ENCODE assay signal across 1 cellular context in the genomic region with DNA sequence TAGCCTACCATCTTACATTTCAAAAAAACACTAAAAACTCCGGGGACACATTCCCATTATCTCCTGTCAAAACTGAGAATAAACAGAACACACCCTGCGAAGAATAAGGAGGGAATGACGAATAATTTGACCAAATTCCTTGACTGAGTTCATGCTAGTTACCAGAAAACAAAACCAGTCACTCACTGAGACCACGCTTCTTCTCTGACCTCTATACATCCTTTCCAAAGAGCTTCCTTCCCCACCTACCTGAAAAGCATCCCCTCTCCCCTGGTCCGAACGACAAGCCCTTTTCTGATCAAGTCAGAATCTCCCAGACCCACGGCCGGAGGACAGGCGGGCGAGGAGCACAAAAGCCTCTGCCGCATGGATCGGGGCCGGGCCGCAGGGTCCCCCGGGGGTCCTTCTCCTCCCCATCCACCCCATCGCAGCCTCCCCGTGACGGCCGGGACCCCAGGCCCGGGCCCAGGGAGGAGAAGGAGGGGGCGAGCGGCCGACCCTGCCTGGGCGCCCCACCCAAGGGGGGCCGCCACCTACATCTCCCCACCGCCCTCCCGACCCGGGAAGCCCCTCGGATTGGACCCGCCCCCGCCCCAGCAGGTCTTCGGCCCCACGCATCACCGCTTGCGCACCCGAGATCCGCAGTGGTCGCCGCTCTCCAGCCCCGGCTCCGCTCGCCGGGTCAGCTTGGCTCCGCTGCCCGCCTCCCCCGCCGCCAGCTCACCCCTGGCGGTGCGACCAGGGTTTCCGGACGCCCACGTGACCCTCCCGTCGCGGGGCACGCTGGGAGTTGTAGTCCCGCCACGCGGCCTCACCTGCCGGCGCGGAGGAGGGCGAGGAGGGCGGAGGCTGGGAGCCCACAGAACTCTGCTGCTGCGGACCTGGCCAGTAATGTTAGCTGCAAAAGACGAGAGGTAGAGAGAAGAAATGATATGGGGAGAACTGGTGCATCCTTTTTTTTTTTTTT.
TF ChIP-seq lines count a peak whose summit lies in the region.

TSS of gene SLC37A3 (minus strand) at position 747 of the 967 bp plus-strand sequence. CDS start 16,004 bp downstream, outside the sequence.

TF ChIP-seq in K562, 482 proteins besides CTCF, POLR2A, EP300 and RAD21 (continued from another document and continues in another):
- TF ChIP-seq, protein P1, sequence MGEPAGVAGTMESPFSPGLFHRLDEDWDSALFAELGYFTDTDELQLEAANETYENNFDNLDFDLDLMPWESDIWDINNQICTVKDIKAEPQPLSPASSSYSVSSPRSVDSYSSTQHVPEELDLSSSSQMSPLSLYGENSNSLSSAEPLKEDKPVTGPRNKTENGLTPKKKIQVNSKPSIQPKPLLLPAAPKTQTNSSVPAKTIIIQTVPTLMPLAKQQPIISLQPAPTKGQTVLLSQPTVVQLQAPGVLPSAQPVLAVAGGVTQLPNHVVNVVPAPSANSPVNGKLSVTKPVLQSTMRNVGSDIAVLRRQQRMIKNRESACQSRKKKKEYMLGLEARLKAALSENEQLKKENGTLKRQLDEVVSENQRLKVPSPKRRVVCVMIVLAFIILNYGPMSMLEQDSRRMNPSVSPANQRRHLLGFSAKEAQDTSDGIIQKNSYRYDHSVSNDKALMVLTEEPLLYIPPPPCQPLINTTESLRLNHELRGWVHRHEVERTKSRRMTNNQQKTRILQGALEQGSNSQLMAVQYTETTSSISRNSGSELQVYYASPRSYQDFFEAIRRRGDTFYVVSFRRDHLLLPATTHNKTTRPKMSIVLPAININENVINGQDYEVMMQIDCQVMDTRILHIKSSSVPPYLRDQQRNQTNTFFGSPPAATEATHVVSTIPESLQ (CRISPR knock-in tag; IDR thresholded peaks at IDR 0.05) = no peak
- TF ChIP-seq ZKSCAN8 (CRISPR knock-in tag; IDR thresholded peaks at IDR 0.05) = no peak
- TF ChIP-seq NUFIP1 (IDR thresholded peaks at IDR 0.05; ENCODE audit: partially characterized antibody) = no peak
- TF ChIP-seq ZNF280A (IDR thresholded peaks at IDR 0.05; ENCODE audit: low read depth, partially characterized antibody) = no peak
- peak; percentile 94 for TF ChIP-seq GABPB1 (CRISPR knock-in tag; IDR thresholded peaks at IDR 0.05)
- TF ChIP-seq, protein P2, sequence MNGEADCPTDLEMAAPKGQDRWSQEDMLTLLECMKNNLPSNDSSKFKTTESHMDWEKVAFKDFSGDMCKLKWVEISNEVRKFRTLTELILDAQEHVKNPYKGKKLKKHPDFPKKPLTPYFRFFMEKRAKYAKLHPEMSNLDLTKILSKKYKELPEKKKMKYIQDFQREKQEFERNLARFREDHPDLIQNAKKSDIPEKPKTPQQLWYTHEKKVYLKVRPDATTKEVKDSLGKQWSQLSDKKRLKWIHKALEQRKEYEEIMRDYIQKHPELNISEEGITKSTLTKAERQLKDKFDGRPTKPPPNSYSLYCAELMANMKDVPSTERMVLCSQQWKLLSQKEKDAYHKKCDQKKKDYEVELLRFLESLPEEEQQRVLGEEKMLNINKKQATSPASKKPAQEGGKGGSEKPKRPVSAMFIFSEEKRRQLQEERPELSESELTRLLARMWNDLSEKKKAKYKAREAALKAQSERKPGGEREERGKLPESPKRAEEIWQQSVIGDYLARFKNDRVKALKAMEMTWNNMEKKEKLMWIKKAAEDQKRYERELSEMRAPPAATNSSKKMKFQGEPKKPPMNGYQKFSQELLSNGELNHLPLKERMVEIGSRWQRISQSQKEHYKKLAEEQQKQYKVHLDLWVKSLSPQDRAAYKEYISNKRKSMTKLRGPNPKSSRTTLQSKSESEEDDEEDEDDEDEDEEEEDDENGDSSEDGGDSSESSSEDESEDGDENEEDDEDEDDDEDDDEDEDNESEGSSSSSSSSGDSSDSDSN (IDR thresholded peaks at IDR 0.05; ENCODE audit: borderline replicate concordance in 1 of 2, low read depth in 2 of 2, low read length in 2 of 2) = peak; percentile 24 to 82; a peak in 1 of 4 replicates
- no peak; the same call in 1 of the 2 replicates for TF ChIP-seq NKRF (IDR thresholded peaks at IDR 0.05; ENCODE audit: borderline replicate concordance)
- no peak for TF ChIP-seq MTA2 (IDR thresholded peaks at IDR 0.05; ENCODE audit: low read depth)
- TF ChIP-seq TCF3 (CRISPR knock-in tag; IDR thresholded peaks at IDR 0.05) = peak; percentile 35; the same call in 1 of the 2 replicates
- no peak for TF ChIP-seq CBX5 (IDR thresholded peaks at IDR 0.05; ENCODE audit: borderline replicate concordance, low read depth)
- TF ChIP-seq KLF13 (tag; IDR thresholded peaks at IDR 0.05; ENCODE audit: borderline replicate concordance, low read depth) = peak; percentile 55; the same call in 1 of the 2 replicates
- TF ChIP-seq TCF15 (CRISPR knock-in tag; IDR thresholded peaks at IDR 0.05) = no peak
- TF ChIP-seq U2AF2 (optimal IDR thresholded peaks at IDR 0.05; ENCODE audit: low read depth, low read length) = no peak
- TF ChIP-seq, protein P3, sequence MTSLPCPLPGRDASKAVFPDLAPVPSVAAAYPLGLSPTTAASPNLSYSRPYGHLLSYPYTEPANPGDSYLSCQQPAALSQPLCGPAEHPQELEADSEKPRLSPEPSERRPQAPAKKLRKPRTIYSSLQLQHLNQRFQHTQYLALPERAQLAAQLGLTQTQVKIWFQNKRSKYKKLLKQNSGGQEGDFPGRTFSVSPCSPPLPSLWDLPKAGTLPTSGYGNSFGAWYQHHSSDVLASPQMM (CRISPR knock-in tag; IDR thresholded peaks at IDR 0.05) = no peak
- TF ChIP-seq ARID4B (CRISPR knock-in tag; IDR thresholded peaks at IDR 0.05) = no peak; the same call in 1 of the 2 replicates
- TF ChIP-seq ZKSCAN3 (CRISPR knock-in tag; IDR thresholded peaks at IDR 0.05) = no peak
- TF ChIP-seq GTF2A2 (tag; IDR thresholded peaks at IDR 0.05) = no peak
- no peak for TF ChIP-seq ZNF436 (CRISPR knock-in tag; IDR thresholded peaks at IDR 0.05)
- TF ChIP-seq RBM22 (IDR thresholded peaks at IDR 0.05; ENCODE audit: low read depth, low read length, poor library complexity, severe bottlenecking) = peak; percentile 77
- TF ChIP-seq, protein P4, sequence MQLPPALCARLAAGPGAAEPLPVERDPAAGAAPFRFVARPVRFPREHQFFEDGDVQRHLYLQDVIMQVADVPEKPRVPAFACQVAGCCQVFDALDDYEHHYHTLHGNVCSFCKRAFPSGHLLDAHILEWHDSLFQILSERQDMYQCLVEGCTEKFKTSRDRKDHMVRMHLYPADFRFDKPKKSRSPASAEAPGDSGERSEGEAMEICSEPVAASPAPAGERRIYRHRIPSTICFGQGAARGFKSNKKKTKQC (CRISPR knock-in tag; IDR thresholded peaks at IDR 0.05) = peak; percentile 68; the same call in 1 of the 2 replicates
- TF ChIP-seq ZNF146 (CRISPR knock-in tag; IDR thresholded peaks at IDR 0.05; ENCODE audit: unreplicated experiment) = no peak
- TF ChIP-seq TAL1 (IDR thresholded peaks at IDR 0.05) = no peak
- no peak for TF ChIP-seq HNRNPH1 (optimal IDR thresholded peaks at IDR 0.05; ENCODE audit: low read depth, low read length)
- TF ChIP-seq PCBP1 (IDR thresholded peaks at IDR 0.05; ENCODE audit: low read depth, low read length, poor library complexity, severe bottlenecking) = no peak
- TF ChIP-seq BCOR (IDR thresholded peaks at IDR 0.05) = no peak
- TF ChIP-seq ZNF507 (tag; conservative IDR thresholded peaks at IDR 0.05) = no peak
- no peak for TF ChIP-seq KAT2B (IDR thresholded peaks at IDR 0.05; ENCODE audit: low read depth, low read length)
- peak; percentile 67; the same call in 1 of the 2 replicates for TF ChIP-seq ZNF24 (IDR thresholded peaks at IDR 0.05)
- TF ChIP-seq BACH1 (tag; IDR thresholded peaks at IDR 0.05) = no peak
- peak; percentile 77 for TF ChIP-seq ZFX (CRISPR knock-in tag; IDR thresholded peaks at IDR 0.05)
- peak; percentile 86 to 88; a peak in 3 of 4 replicates for TF ChIP-seq MAZ (CRISPR knock-in tag; conservative IDR thresholded peaks at IDR 0.05 in 1 of 2, IDR thresholded peaks at IDR 0.05 in 1 of 2)
- TF ChIP-seq ZNF197 (CRISPR knock-in tag; IDR thresholded peaks at IDR 0.05; ENCODE audit: low read depth) = no peak
- TF ChIP-seq PKNOX1 (IDR thresholded peaks at IDR 0.05) = no peak
- TF ChIP-seq ZNF175 (CRISPR knock-in tag; IDR thresholded peaks at IDR 0.05; ENCODE audit: low read depth) = no peak
- no peak for TF ChIP-seq SAFB (IDR thresholded peaks at IDR 0.05; ENCODE audit: borderline replicate concordance, low read depth, low read length)
- TF ChIP-seq, protein P5, sequence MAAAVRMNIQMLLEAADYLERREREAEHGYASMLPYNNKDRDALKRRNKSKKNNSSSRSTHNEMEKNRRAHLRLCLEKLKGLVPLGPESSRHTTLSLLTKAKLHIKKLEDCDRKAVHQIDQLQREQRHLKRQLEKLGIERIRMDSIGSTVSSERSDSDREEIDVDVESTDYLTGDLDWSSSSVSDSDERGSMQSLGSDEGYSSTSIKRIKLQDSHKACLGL (CRISPR knock-in tag; IDR thresholded peaks at IDR 0.05; ENCODE audit: borderline replicate concordance, poor library complexity, severe bottlenecking) = peak; percentile 49
- TF ChIP-seq NFIC (IDR thresholded peaks at IDR 0.05) = peak; percentile 58
- TF ChIP-seq TFAM (CRISPR knock-in tag; conservative IDR thresholded peaks at IDR 0.05) = no peak
- peak; percentile 20 to 52; a peak in 1 of 4 replicates for TF ChIP-seq MLLT1 (IDR thresholded peaks at IDR 0.05)
